8 cellular contexts compared by ENCODE assay signal in the genomic region with DNA sequence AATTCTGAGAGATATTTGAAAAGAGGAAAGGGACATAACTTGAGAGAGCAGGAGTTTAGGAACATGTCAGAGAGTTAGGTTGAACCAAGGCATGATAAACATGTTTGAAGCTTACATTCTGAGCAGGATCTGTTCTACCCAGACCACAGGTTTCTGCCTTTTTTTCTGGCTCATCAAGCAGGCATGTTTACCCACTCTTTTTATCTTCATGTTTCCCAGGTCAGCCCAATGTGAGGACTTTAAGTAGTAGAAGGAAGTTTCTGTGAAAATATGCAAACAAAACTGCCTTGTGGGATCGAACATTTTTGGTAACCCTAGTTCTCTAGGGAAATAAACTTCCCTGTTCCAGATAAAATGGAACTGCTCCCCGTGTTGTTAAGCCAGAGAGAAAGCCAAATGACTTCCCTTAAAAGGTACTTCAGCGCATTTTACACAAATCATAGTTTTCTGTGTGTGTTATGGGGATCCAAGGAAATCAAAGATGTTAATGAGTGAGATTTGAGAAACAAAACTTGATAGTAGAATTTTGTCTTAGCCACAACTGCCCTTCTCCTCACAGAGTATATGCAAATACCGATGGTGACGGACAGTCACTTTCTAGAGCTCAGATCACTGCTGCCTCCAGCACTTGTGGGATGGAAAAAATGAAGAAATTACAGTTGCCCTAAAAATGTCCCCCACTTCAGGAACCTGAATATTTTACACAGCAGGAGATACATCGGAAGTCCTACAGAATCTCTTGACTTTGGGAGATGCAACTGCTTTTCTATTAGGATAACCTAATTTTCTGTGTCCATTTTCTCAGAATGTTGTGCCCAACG.
DNase-seq lines count a peak whose midpoint lies in the region; ATAC-seq lines count a peak whose summit lies in the region.

No MANE protein-coding gene starts in this region.

- H3K36me3 ChIP-seq in HUES48 (ENCODE audit: control insufficient read depth, insufficient read depth, low read length) (no peaks in the 10 kb centered on the region), stomach smooth muscle (ENCODE audit: control insufficient read depth in 2 of 2, insufficient read depth in 2 of 2, low read length in 2 of 2) (no peaks in the 10 kb centered on the region)

- peaks cover 17% of the 10 kb centered on the region for H3K4me1 ChIP-seq in HUES48 (ENCODE audit: control insufficient read depth, insufficient read depth, low read length)
- peaks cover 8% of the 10 kb centered on the region for H3K4me1 ChIP-seq in stomach smooth muscle (ENCODE audit: control insufficient read depth, insufficient read depth, low read length)

- H3K27me3 ChIP-seq in HUES48 (ENCODE audit: control insufficient read depth, insufficient read depth, low read length): no peaks in the 10 kb centered on the region
- no peaks in the 10 kb centered on the region for H3K27me3 ChIP-seq in stomach smooth muscle (ENCODE audit: control insufficient read depth in 1 of 2, insufficient read depth in 2 of 2, low read length in 2 of 2)

- H3K9me3 ChIP-seq in HUES48 (ENCODE audit: control insufficient read depth, insufficient read depth, low read length): no peaks in the 10 kb centered on the region
- no peaks in the 10 kb centered on the region for H3K9me3 ChIP-seq in stomach smooth muscle (ENCODE audit: control insufficient read depth in 2 of 2, low read length in 2 of 2)

- no peak overlapping the region for H3K9ac ChIP-seq in HUES48 (ENCODE audit: low read depth, low read length)
- H3K9ac ChIP-seq in stomach smooth muscle (ENCODE audit: low read length in 2 of 2): peak overlapping the region; percentile 97 to 98

- H3K27ac ChIP-seq in HUES48 (ENCODE audit: low read depth, low read length): peak overlapping the region; percentile 22
- H3K27ac ChIP-seq in angular gyrus (ENCODE audit: low read depth, low read length): peak overlapping the region; percentile 66
- H3K27ac ChIP-seq in stomach smooth muscle (ENCODE audit: low read length): peak overlapping the region; percentile 97

- H3K4me3 ChIP-seq in HUES48 (ENCODE audit: low read depth, low read length): peak overlapping the region; percentile 96
- peak overlapping the region; percentile 97 to 98 for H3K4me3 ChIP-seq in stomach smooth muscle (ENCODE audit: low read length in 2 of 2)

- ATAC-seq in HG03159 (IDR thresholded peaks at IDR 0.05; ENCODE audit: unreplicated experiment): no peak

- DNase-seq in NOMO-1 treated with DMSO at 0.1 percent for 48 hours (lab: John Stamatoyannopoulos, UW; ENCODE audit: unreplicated experiment): peak; percentile 37
- no peak for DNase-seq in NOMO-1 treated with dmso at 0.1 percent for 144 hours (lab: John Stamatoyannopoulos, UW; ENCODE audit: unreplicated experiment)
- peak; percentile 40 for DNase-seq in iris pigment epithelial cell (ENCODE audit: low read depth)
- DNase-seq in SHP77 (lab: John Stamatoyannopoulos, UW): no peak

Comparison
In these comparisons a context has a peak if more than half of its experiments do, and no peak if none do; other contexts are left out.
1. DNase-seq: peak in NOMO-1 treated with DMSO at 0.1 percent for 48 hours (single experiment) and iris pigment epithelial cell (single experiment); none in NOMO-1 treated with dmso at 0.1 percent for 144 hours (single experiment) and SHP77 (0 of 2).
2. H3K27ac ChIP-seq: peak in every context shown above with its lines; median percentile 97 in stomach smooth muscle; 66 in angular gyrus; 22 in HUES48.